ENCODE assay signal across 25 cellular contexts in genomic region chr2:77552956-77553355, GRCh38. TPM values are rescaled to one million over a fixed set of nuclear protein-coding genes. Genes with fewer than 3 reads are reported as not detected.
DNase-seq lines count a peak whose midpoint lies in the region; ATAC-seq and TF ChIP-seq lines count a peak whose summit lies in the region.
"Had no signal": no experiment of that assay in that cellular context is flagged by ENCODE, and none has a peak within 500 bp of the region (broad histone marks: within the 10 kb centered on the region; RNA-seq: fewer than 3 reads in every experiment).

No MANE protein-coding gene starts in this region.

- H3K27me3 ChIP-seq in CD4-positive, alpha-beta T cell (ENCODE audit: control insufficient read depth, insufficient read depth, low read length), result no peaks in the 10 kb centered on the region
- H3K27me3 ChIP-seq: left lung, stomach had no signal

- H3K9me3 ChIP-seq in CD4-positive, alpha-beta T cell (ENCODE audit: control insufficient read depth, low read length), result no peaks in the 10 kb centered on the region

- peak; percentile 40 for DNase-seq in DMS79 (lab: John Stamatoyannopoulos, UW)
- DNase-seq in NCI-H526 treated with DMSO at 0.1 percent for 48 hours (lab: John Stamatoyannopoulos, UW), result peak; percentile 54
- peak; percentile 29 for DNase-seq in iris pigment epithelial cell (ENCODE audit: low read depth)
- DNase-seq in retina, result peak; percentile 10
- DNase-seq in AG20443 (ENCODE audit: low spot score), result no peak
- no peak for DNase-seq in CD4-positive, alpha-beta T cell
- no peak for DNase-seq in nucleus accumbens (lab: John Stamatoyannopoulos, UW)
- DNase-seq: activated CD4-positive, alpha-beta T cell treated with anti-CD3 and anti-CD28 coated beads for 1 hour; activated naive CD4-positive, alpha-beta T cell treated with anti-CD3 and anti-CD28 coated beads, Interleukin-2, amount 50 U/mL, for 16 hours; activated T-cell treated with anti-CD3 and anti-CD28 coated beads, Interleukin-2, amount 50 U/mL, for 72 hours; aorta; Calu3; effector memory CD8-positive, alpha-beta T cell; GDM1; left lung; NCI-H1436; NK-92 treated with Interleukin-12 subunit alpha and Interleukin-12 subunit beta, amount 100 ng/mL, for 24 hours; RPMI8226; stimulated activated CD4-positive, alpha-beta T cell treated with anti-CD3 and anti-CD28 coated beads, Interleukin-4, amount 100 ng/mL, for 4 hours; stomach; T-helper 9 cell had no signal

- no peak overlapping the region for H3K27ac Mint-ChIP-seq in CD4-positive, alpha-beta T cell
- H3K27ac Mint-ChIP-seq: activated T-cell treated with anti-CD3 and anti-CD28 coated beads, Interleukin-2, amount 50 U/mL, for 72 hours; B cell; effector memory CD8-positive, alpha-beta T cell; type B pancreatic cell had no signal

- no peaks in the 10 kb centered on the region for H3K36me3 Mint-ChIP-seq in CD4-positive, alpha-beta T cell (ENCODE audit: low read depth)
- H3K36me3 Mint-ChIP-seq: type B pancreatic cell had no signal

- no peaks in the 10 kb centered on the region for H3K4me1 Mint-ChIP-seq in CD4-positive, alpha-beta T cell (ENCODE audit: low read depth)
- H3K4me1 Mint-ChIP-seq: B cell had no signal

- no peak for ATAC-seq in CD4-positive, alpha-beta T cell (ENCODE audit: poor library complexity)
- ATAC-seq: activated T-cell treated with anti-CD3 and anti-CD28 coated beads, Interleukin-2, amount 50 U/mL, for 72 hours; effector memory CD8-positive, alpha-beta T cell; HepG2; left lung had no signal

- no peaks in the 10 kb centered on the region for H3K27me3 Mint-ChIP-seq in CD4-positive, alpha-beta T cell
- H3K27me3 Mint-ChIP-seq: B cell; effector memory CD8-positive, alpha-beta T cell; type B pancreatic cell had no signal

- peaks cover 10% of the 10 kb centered on the region for H3K9me3 Mint-ChIP-seq in CD4-positive, alpha-beta T cell

- CTCF ChIA-PET in CD4-positive, alpha-beta T cell (lab: Charles Lee), result no interaction called here

- intact Hi-C loops in CD4-positive, alpha-beta T cell (cut with DNase I, micrococcal nuclease), result no loop called here

- POLR2A ChIA-PET in CD4-positive, alpha-beta T cell (lab: Charles Lee), result no interaction called here

- no peak for TF ChIP-seq CTCF in CD4-positive, alpha-beta T cell (IDR thresholded peaks at IDR 0.05)

- H3K4me3 Mint-ChIP-seq in CD4-positive, alpha-beta T cell, result no peak overlapping the region
- H3K4me3 Mint-ChIP-seq: activated T-cell treated with anti-CD3 and anti-CD28 coated beads, Interleukin-2, amount 50 U/mL, for 72 hours; B cell; effector memory CD8-positive, alpha-beta T cell; type B pancreatic cell had no signal

- H3K27ac ChIP-seq in CD4-positive, alpha-beta T cell (ENCODE audit: low read depth, low read length), result no peak overlapping the region
- H3K27ac ChIP-seq: left lung, stomach had no signal

RNA-seq across cellular contexts. Expression of gene LRRTM4, which starts 30.8 kb away (rescaled TPM):
- total RNA-seq in CD4-positive, alpha-beta T cell, result not detected
- total RNA-seq: activated T-cell treated with anti-CD3 and anti-CD28 coated beads, Interleukin-2, amount 50 U/mL, for 72 hours; B cell; Calu3; glomerular endothelial cell had no signal

Comparison
In these comparisons a context has a peak if more than half of its experiments do, and no peak if none do; other contexts are left out.
1. DNase-seq: peak in DMS79 (single experiment), NCI-H526 treated with DMSO at 0.1 percent for 48 hours (single experiment), iris pigment epithelial cell (single experiment) and retina (single experiment); none in AG20443 (single experiment), CD4-positive, alpha-beta T cell (0 of 10) and nucleus accumbens (0 of 56).